Comparison of ENCODE assay signal across 27 cellular contexts in the genomic region with DNA sequence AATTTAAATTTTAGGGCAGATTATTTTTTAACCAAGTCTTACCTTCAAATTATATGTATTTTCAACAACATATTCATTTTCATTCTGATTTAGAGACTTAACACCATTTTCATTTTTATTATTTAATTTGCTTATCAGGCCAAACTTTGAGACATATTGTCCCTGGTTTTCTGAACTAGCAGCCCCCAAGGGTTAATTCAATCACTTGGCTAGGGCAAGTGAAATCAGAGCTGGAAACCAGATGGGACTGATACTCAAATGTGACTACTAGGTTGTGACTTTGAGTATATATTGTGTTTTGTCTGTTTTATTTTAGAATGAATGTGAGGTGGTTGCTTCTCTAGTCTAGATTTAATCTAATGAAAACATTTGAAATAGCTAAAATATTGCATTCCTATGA.
"Had no signal": no experiment of that assay in that cellular context is flagged by ENCODE, and none has a peak within 500 bp of the region (broad histone marks: within the 10 kb centered on the region; RNA-seq: fewer than 3 reads in every experiment).

No MANE protein-coding gene starts in this region.

- H3K36me3 ChIP-seq: Peyer's patch, SJCRH30 had no signal

- H3K27me3 ChIP-seq: Peyer's patch, SJCRH30 had no signal

- H3K4me3 ChIP-seq: Peyer's patch, SJCRH30 had no signal

- H3K27ac ChIP-seq: Peyer's patch, RWPE1, SJCRH30 had no signal

- H3K4me1 ChIP-seq: Peyer's patch, SJCRH30 had no signal

- H3K9me3 ChIP-seq: Peyer's patch, SJCRH30 had no signal

- DNase-seq: activated B cell treated with CpG ODN at 0.5 μM for 24 hours; activated CD4-positive, alpha-beta memory T cell treated with anti-CD3 and anti-CD28 coated beads for 36 hours; activated CD4-positive, alpha-beta T cell treated with anti-CD3 and anti-CD28 coated beads, Interleukin-2, amount 10 ng/mL, durations not matched to agents 7 days and 5 days; activated CD8-positive, alpha-beta memory T cell treated with anti-CD3 and anti-CD28 coated beads for 24 hours; activated effector memory CD4-positive, alpha-beta T cell treated with anti-CD3 and anti-CD28 coated beads, Interleukin-2, amount 50 U/mL, for 16 hours; activated naive CD4-positive, alpha-beta T cell treated with Interleukin-2 at 50 U/mL for 16 hours; activated naive CD8-positive, alpha-beta T cell treated with anti-CD3 and anti-CD28 coated beads, Interleukin-2, amount 50 U/mL, for 24 hours; activated T-cell treated with anti-CD3 and anti-CD28 coated beads, Interleukin-2, amount 50 U/mL, for 4 hours; caudate nucleus; KG1; NCI-H1092; NCI-H1417; NCI-H1694; NCI-H2029; NCI-H2107; NCI-H2171 treated with DMSO at 0.1 percent for 48 hours; NCI-H226; NCI-H510A; NCI-H69; NK-92 treated with Interleukin-12 subunit alpha and Interleukin-12 subunit beta, amount 100 ng/mL, for 24 hours; Peyer's patch; Right ventricle myocardium superior; SJCRH30; T-helper 17 cell; T-helper 9 cell had no signal

- ATAC-seq: activated naive CD4-positive, alpha-beta T cell treated with anti-CD3 and anti-CD28 coated beads, Interleukin-2, amount 50 U/mL, for 72 hours; activated naive CD8-positive, alpha-beta T cell treated with anti-CD3 and anti-CD28 coated beads, Interleukin-2, amount 50 U/mL, for 24 hours; activated T-cell treated with anti-CD3 and anti-CD28 coated beads, Interleukin-2, amount 50 U/mL, for 4 hours; T-helper 17 cell had no signal
